5 cellular contexts compared by ENCODE assay signal in the genomic region with DNA sequence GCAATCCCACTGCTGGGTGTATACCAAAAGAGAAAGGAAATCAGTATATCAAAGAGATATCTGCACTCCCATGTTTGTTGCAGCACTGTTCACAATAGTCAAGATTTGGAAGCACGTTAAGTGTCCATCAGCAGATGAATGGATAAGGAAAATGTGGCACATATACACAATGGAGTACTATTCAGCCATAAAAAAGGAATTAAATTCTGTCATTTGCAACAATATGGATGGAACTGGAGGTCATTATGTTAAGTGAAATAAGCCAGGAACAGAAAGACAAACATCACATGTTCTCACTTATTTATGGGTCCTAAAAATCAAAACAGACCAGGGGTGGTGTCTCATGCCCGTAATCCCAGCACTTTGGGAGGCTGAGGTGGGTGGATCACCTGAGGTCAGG. TPM values are rescaled to one million over a fixed set of nuclear protein-coding genes. Genes with fewer than 3 reads are reported as not detected.
A peak's percentile ranks its signal among the peaks of the same experiment; 100 is the strongest.
DNase-seq lines count a peak whose midpoint lies in the region; ATAC-seq, FAIRE-seq and TF ChIP-seq lines count a peak whose summit lies in the region.
"Not testable (repeated sequence)": the region's sequence is repeated elsewhere in the genome, so short reads cannot be mapped to it uniquely, and the experiment has no call there.
"Had no signal": no experiment of that assay in that cellular context is flagged by ENCODE, and none has a peak within 500 bp of the region (broad histone marks: within the 10 kb centered on the region; RNA-seq: fewer than 3 reads in every experiment).

No MANE protein-coding gene starts in this region.

- H3K27me3 Mint-ChIP-seq in neural progenitor cell (ENCODE audit: insufficient read depth, low read depth) = not testable (repeated sequence)

- not testable (repeated sequence) for H3K4me3 Mint-ChIP-seq in neural progenitor cell

- not testable (repeated sequence) for FAIRE-seq in K562 (lab: Jason Lieb, UNC)

- not testable (repeated sequence) for BruUV-seq in K562 (replicated peaks; lab: Mats Ljungman, UMichigan)

- H3K27ac ChIP-seq in HEK293 (ENCODE audit: extremely low read depth, low read depth, low read length); K562 (ENCODE audit: extremely low read depth, low read depth, low read length); neural progenitor cell: not testable (repeated sequence)

- H3K27me3 ChIP-seq in K562 (ENCODE audit: control insufficient read depth in 2 of 2, insufficient read depth in 2 of 2, low read length in 2 of 2); neural progenitor cell: not testable (repeated sequence)

- not testable (repeated sequence) for H3K4me3 ChIP-seq in HEK293 (ENCODE audit: low read depth, low read length); K562; neural progenitor cell

- not testable (repeated sequence) for TF ChIP-seq RAD21 in K562 (CRISPR knock-in tag; conservative IDR thresholded peaks at IDR 0.05 in 1 of 2, IDR thresholded peaks at IDR 0.05 in 1 of 2)

- not testable (repeated sequence) for H4K20me1 ChIP-seq in K562 (replicated peaks; ENCODE audit: control insufficient read depth, insufficient read depth, low read length); neural progenitor cell (ENCODE audit: low read depth)

- intact Hi-C loops in K562 (cut with micrococcal nuclease) = not testable (repeated sequence)

- not testable (repeated sequence) for H2AFZ ChIP-seq in K562 (ENCODE audit: low read depth, low read length); neural progenitor cell (replicated peaks)

- not testable (repeated sequence) for TF ChIP-seq CTCF in HEK293 (tag by site-specific recombination; IDR thresholded peaks at IDR 0.05); K562 (IDR thresholded peaks at IDR 0.05 in 2 of 3, conservative IDR thresholded peaks at IDR 0.05 in 1 of 3; ENCODE audit: insufficient read depth in 2 of 3, low read depth in 1 of 3, low read length in 3 of 3); neural progenitor cell (IDR thresholded peaks at IDR 0.05)

- H3K9me3 ChIP-seq in HEK293 (ENCODE audit: control insufficient read depth, insufficient read depth, low read depth, low read length); K562 (replicated peaks; ENCODE audit: control insufficient read depth, insufficient read depth, low read depth, low read length); neural progenitor cell (ENCODE audit: low read depth): not testable (repeated sequence)

- TF ChIP-seq POLR2A in K562 (conservative IDR thresholded peaks at IDR 0.05) = not testable (repeated sequence)

- not testable (repeated sequence) for H3K9me3 Mint-ChIP-seq in neural progenitor cell

- TF ChIP-seq EP300 in K562 (IDR thresholded peaks at IDR 0.05; ENCODE audit: low read length) = not testable (repeated sequence)

- not testable (repeated sequence) for H3K4me1 ChIP-seq in HEK293 (ENCODE audit: control insufficient read depth, insufficient read depth, low read length); K562 (replicated peaks in 1 of 2; ENCODE audit: control insufficient read depth in 2 of 2, insufficient read depth in 2 of 2, low read length in 2 of 2); neural progenitor cell

- H3K27ac Mint-ChIP-seq in neural progenitor cell = peak overlapping the region; percentile 57

- H3K79me2 ChIP-seq in K562 (ENCODE audit: control insufficient read depth, insufficient read depth, low read length); neural progenitor cell (ENCODE audit: low read depth): not testable (repeated sequence)

- not testable (repeated sequence) for H3F3A ChIP-seq in neural progenitor cell (ENCODE audit: low read depth)

- H3K4me2 ChIP-seq in K562 (ENCODE audit: insufficient read depth, low read length); neural progenitor cell: not testable (repeated sequence)

- not testable (repeated sequence) for H3K9ac ChIP-seq in K562 (ENCODE audit: insufficient read depth in 1 of 2, low read depth in 2 of 2, low read length in 2 of 2); neural progenitor cell

- in situ Hi-C loops in K562 (cut with MboI) = not testable (repeated sequence)

- H3K36me3 Mint-ChIP-seq in neural progenitor cell = not testable (repeated sequence)

- H3K4me1 Mint-ChIP-seq in neural progenitor cell = not testable (repeated sequence)

- ATAC-seq in K562 = not testable (repeated sequence)

- H3K9me1 ChIP-seq in K562 (ENCODE audit: control insufficient read depth, insufficient read depth, low read length) = not testable (repeated sequence)

- not testable (repeated sequence) for H3K36me3 ChIP-seq in HEK293 (ENCODE audit: control insufficient read depth in 2 of 2, insufficient read depth in 1 of 2, low read length in 2 of 2); K562 (ENCODE audit: control insufficient read depth, insufficient read depth, low read length); neural progenitor cell

- POLR2A ChIA-PET in HEK293 (lab: Yijun Ruan, JAX) (interaction anchor here (1.0 kb wide), 1 partner anchor 20 kb away, joined by 6 read pairs; no protein-coding TSS in a partner anchor), K562 (lab: Yijun Ruan, JAX) (interaction anchor here (0.7 to 1.5 kb wide), 2 partner anchors 11 to 67 kb away, joined by 3 read pairs; no protein-coding TSS in a partner anchor)

- CTCF ChIA-PET in HEK293 (lab: Yijun Ruan, JAX) = interaction anchor here (0.6 to 3.1 kb wide), 2 partner anchors 11 to 45 kb away, joined by 3 to 14 read pairs; no protein-coding TSS in a partner anchor
- CTCF ChIA-PET in K562 (lab: Yijun Ruan, JAX; ENCODE audit: low intra/inter-chr PET ratio) = not testable (repeated sequence)

- WGBS in K562 (ENCODE audit: insufficient coverage, low coverage, missing lambda C conversion rate) = 41% methylated on average over 2 of the region's 2 CpGs

- DNase-seq in K562 (ENCODE audit: extremely low read depth in 1 of 4, low spot score in 3 of 4); neural progenitor cell (ENCODE audit: low spot score): not testable (repeated sequence)

RNA-seq across cellular contexts. Expression of a gene that starts 15.9 kb away (rescaled TPM):
- total RNA-seq in K562 (2011; cell fraction: chromatin; rRNA removed; ENCODE audit: low replicate concordance) = 7.1 and 27.9 TPM in 2 replicates
- total RNA-seq in K562 (2011; cell fraction: nucleolus; rRNA removed) = 73.0 and 77.4 TPM in 2 replicates
- total RNA-seq in K562 (2011; cell fraction: nucleoplasm; rRNA removed) = 47.4 and 60.5 TPM in 2 replicates
- total RNA-seq in K562 (2014; rRNA removed) (41.3 and 45.1 TPM in 2 replicates), K562 (2014; rRNA removed; fragmentation: Illumina TruSeq; extraction: Trizol) (1.8 and 3.7 TPM in 2 replicates), K562 (2015; rRNA removed; fragmentation: Illumina TruSeq; extraction: Trizol) (34.2 and 40.0 TPM in 2 replicates), K562 (2021) (92.1 and 94.2 TPM in 2 replicates), neural progenitor cell (ENCODE audit: low replicate concordance) (16.8 and 133 TPM in 2 replicates)
- polyA plus RNA-seq in K562 (2011; rRNA removed) (27.1 and 62.3 TPM in 2 replicates), K562 (2014; fragmentation: Illumina TruSeq; extraction: Trizol) (8.6 and 59.7 TPM in 2 replicates), K562 (2014; fragmentation: Nextera tagmentation; extraction: Ambion mirVana) (10 to 100 TPM; 12.6 to 36.4 TPM), K562 (2014; rRNA removed) (120 and 141 TPM in 2 replicates)
- 209 and 283 TPM in 2 replicates for polyA plus RNA-seq in K562 (2011; cell fraction: cytosol; rRNA removed)
- 63.1 and 75.1 TPM in 2 replicates for polyA plus RNA-seq in K562 (2011; cell fraction: nucleus; rRNA removed)
- polyA plus RNA-seq in K562 (2012) = 123 and 131 TPM in 2 replicates
- 6.0 and 10.0 TPM in 2 replicates for polyA minus RNA-seq in K562 (2011; rRNA and poly(A)+ RNA removed)
- polyA minus RNA-seq in K562 (2011; cell fraction: cytosol; rRNA and poly(A)+ RNA removed) = 11.5 and 13.6 TPM in 2 replicates
- 12.2 and 13.9 TPM in 2 replicates for polyA minus RNA-seq in K562 (2011; cell fraction: nucleus; rRNA and poly(A)+ RNA removed)

RNA-seq across cellular contexts. Expression of a gene that starts 16.9 kb away (rescaled TPM):
- 114 and 195 TPM in 2 replicates for total RNA-seq in K562 (2011; cell fraction: chromatin; rRNA removed; ENCODE audit: low replicate concordance)
- 338 and 376 TPM in 2 replicates for total RNA-seq in K562 (2011; cell fraction: nucleolus; rRNA removed)
- 298 TPM in 2 replicates for total RNA-seq in K562 (2011; cell fraction: nucleoplasm; rRNA removed)
- total RNA-seq in K562 (2014; rRNA removed) (211 and 255 TPM in 2 replicates), K562 (2014; rRNA removed; fragmentation: Illumina TruSeq; extraction: Trizol) (226 and 244 TPM in 2 replicates), K562 (2015; rRNA removed; fragmentation: Illumina TruSeq; extraction: Trizol) (290 and 294 TPM in 2 replicates), K562 (2021) (243 and 253 TPM in 2 replicates), neural progenitor cell (ENCODE audit: low replicate concordance) (37.8 and 100 TPM in 2 replicates)
- polyA plus RNA-seq in K562 (2011; rRNA removed) (129 and 178 TPM in 2 replicates), K562 (2014; fragmentation: Illumina TruSeq; extraction: Trizol) (418 and 443 TPM in 2 replicates), K562 (2014; fragmentation: Nextera tagmentation; extraction: Ambion mirVana) (100 to 1,000 TPM; 429 to 436 TPM), K562 (2014; rRNA removed) (126 and 196 TPM in 2 replicates)
- polyA plus RNA-seq in K562 (2011; cell fraction: cytosol; rRNA removed) = 462 and 551 TPM in 2 replicates
- 206 and 232 TPM in 2 replicates for polyA plus RNA-seq in K562 (2011; cell fraction: nucleus; rRNA removed)
- 327 and 494 TPM in 2 replicates for polyA plus RNA-seq in K562 (2012)
- 153 and 212 TPM in 2 replicates for polyA minus RNA-seq in K562 (2011; rRNA and poly(A)+ RNA removed)
- 167 and 266 TPM in 2 replicates for polyA minus RNA-seq in K562 (2011; cell fraction: cytosol; rRNA and poly(A)+ RNA removed)
- 51.4 and 83.0 TPM in 2 replicates for polyA minus RNA-seq in K562 (2011; cell fraction: nucleus; rRNA and poly(A)+ RNA removed)

RNA-seq across cellular contexts. Expression of a gene that starts 17.4 kb away (rescaled TPM):
- 0.95 and 1.8 TPM in 2 replicates for total RNA-seq in K562 (2011; cell fraction: chromatin; rRNA removed; ENCODE audit: low replicate concordance)
- 0.67 and 0.92 TPM in 2 replicates for total RNA-seq in K562 (2011; cell fraction: nucleolus; rRNA removed)
- total RNA-seq in K562 (2011; cell fraction: nucleoplasm; rRNA removed) = 0.66 and 1.1 TPM in 2 replicates
- total RNA-seq in K562 (2014; rRNA removed) = 0.04 and 0.05 TPM in 2 replicates
- total RNA-seq in K562 (2014; rRNA removed; fragmentation: Illumina TruSeq; extraction: Trizol) = not detected in 2 replicates
- 0.14 TPM in 1 of 2 replicates, not detected in the other for total RNA-seq in K562 (2015; rRNA removed; fragmentation: Illumina TruSeq; extraction: Trizol)
- total RNA-seq in K562 (2021) = 0.22 and 0.60 TPM in 2 replicates
- 0.08 and 0.12 TPM in 2 replicates for polyA plus RNA-seq in K562 (2011; rRNA removed)
- polyA plus RNA-seq in K562 (2011; cell fraction: cytosol; rRNA removed) = 0.13 and 0.18 TPM in 2 replicates
- 0.59 and 0.64 TPM in 2 replicates for polyA plus RNA-seq in K562 (2011; cell fraction: nucleus; rRNA removed)
- polyA plus RNA-seq in K562 (2012) = 0.16 and 0.29 TPM in 2 replicates
- polyA plus RNA-seq in K562 (2014; fragmentation: Illumina TruSeq; extraction: Trizol) = 0.15 and 0.18 TPM in 2 replicates
- polyA plus RNA-seq in K562 (2014; fragmentation: Nextera tagmentation; extraction: Ambion mirVana) = not detected
- 0.11 and 0.41 TPM in 2 replicates for polyA plus RNA-seq in K562 (2014; rRNA removed)
- polyA minus RNA-seq in K562 (2011; rRNA and poly(A)+ RNA removed) = 0.09 TPM in 1 of 2 replicates, not detected in the other
- not detected in 2 replicates for polyA minus RNA-seq in K562 (2011; cell fraction: cytosol; rRNA and poly(A)+ RNA removed)
- polyA minus RNA-seq in K562 (2011; cell fraction: nucleus; rRNA and poly(A)+ RNA removed) = 0.13 TPM in 1 of 2 replicates, not detected in the other
- 3.9 and 10.2 TPM in 2 replicates for total RNA-seq in neural progenitor cell (ENCODE audit: low replicate concordance)
- polyA plus RNA-seq: CD14-positive monocyte had no signal

RNA-seq across cellular contexts. Expression of a gene that starts 20.6 kb away (rescaled TPM):
- total RNA-seq in K562 (2011; cell fraction: chromatin; rRNA removed; ENCODE audit: low replicate concordance) = 42.6 and 72.0 TPM in 2 replicates
- total RNA-seq in K562 (2011; cell fraction: nucleolus; rRNA removed) = 92.6 and 100 TPM in 2 replicates
- 93.1 and 101 TPM in 2 replicates for total RNA-seq in K562 (2011; cell fraction: nucleoplasm; rRNA removed)
- 59.2 and 68.1 TPM in 2 replicates for total RNA-seq in K562 (2014; rRNA removed)
- 52.2 and 58.7 TPM in 2 replicates for total RNA-seq in K562 (2014; rRNA removed; fragmentation: Illumina TruSeq; extraction: Trizol)
- total RNA-seq in K562 (2015; rRNA removed; fragmentation: Illumina TruSeq; extraction: Trizol) = 62.7 and 64.0 TPM in 2 replicates
- total RNA-seq in K562 (2021) = 46.5 and 50.0 TPM in 2 replicates
- 88.3 and 91.9 TPM in 2 replicates for polyA plus RNA-seq in K562 (2011; rRNA removed)
- polyA plus RNA-seq in K562 (2011; cell fraction: cytosol; rRNA removed) = 161 TPM in 2 replicates
- polyA plus RNA-seq in K562 (2011; cell fraction: nucleus; rRNA removed) = 30.6 and 31.3 TPM in 2 replicates
- polyA plus RNA-seq in K562 (2012) = 55.7 and 78.0 TPM in 2 replicates
- polyA plus RNA-seq in K562 (2014; fragmentation: Illumina TruSeq; extraction: Trizol) = 86.2 and 96.6 TPM in 2 replicates
- 100 to 1,000 TPM; 103 to 132 TPM for polyA plus RNA-seq in K562 (2014; fragmentation: Nextera tagmentation; extraction: Ambion mirVana)
- polyA plus RNA-seq in K562 (2014; rRNA removed) = 91.7 and 99.4 TPM in 2 replicates
- polyA minus RNA-seq in K562 (2011; rRNA and poly(A)+ RNA removed) = 36.3 and 45.8 TPM in 2 replicates
- polyA minus RNA-seq in K562 (2011; cell fraction: cytosol; rRNA and poly(A)+ RNA removed) = 23.1 and 29.2 TPM in 2 replicates
- polyA minus RNA-seq in K562 (2011; cell fraction: nucleus; rRNA and poly(A)+ RNA removed) = 8.1 and 9.3 TPM in 2 replicates
- total RNA-seq in neural progenitor cell (ENCODE audit: low replicate concordance) = 14.4 and 29.0 TPM in 2 replicates

RNA-seq across cellular contexts. Expression of a gene that starts 28.6 kb away (rescaled TPM):
- total RNA-seq in K562 (2011; cell fraction: chromatin; rRNA removed; ENCODE audit: low replicate concordance) = 5.1 and 11.1 TPM in 2 replicates
- 14.3 and 14.5 TPM in 2 replicates for total RNA-seq in K562 (2011; cell fraction: nucleolus; rRNA removed)
- 10.1 and 15.0 TPM in 2 replicates for total RNA-seq in K562 (2011; cell fraction: nucleoplasm; rRNA removed)
- total RNA-seq in K562 (2014; rRNA removed) = 2.5 and 2.6 TPM in 2 replicates
- 1.9 and 2.1 TPM in 2 replicates for total RNA-seq in K562 (2014; rRNA removed; fragmentation: Illumina TruSeq; extraction: Trizol)
- 3.3 and 3.7 TPM in 2 replicates for total RNA-seq in K562 (2015; rRNA removed; fragmentation: Illumina TruSeq; extraction: Trizol)
- 2.6 and 2.7 TPM in 2 replicates for total RNA-seq in K562 (2021)
- 9.3 and 14.1 TPM in 2 replicates for polyA plus RNA-seq in K562 (2011; rRNA removed)
- 12.2 and 13.8 TPM in 2 replicates for polyA plus RNA-seq in K562 (2011; cell fraction: cytosol; rRNA removed)
- polyA plus RNA-seq in K562 (2011; cell fraction: nucleus; rRNA removed) = 9.8 and 11.9 TPM in 2 replicates
- polyA plus RNA-seq in K562 (2012) = 3.3 and 4.8 TPM in 2 replicates
- polyA plus RNA-seq in K562 (2014; fragmentation: Illumina TruSeq; extraction: Trizol) = 3.0 and 3.5 TPM in 2 replicates
- polyA plus RNA-seq in K562 (2014; fragmentation: Nextera tagmentation; extraction: Ambion mirVana) = 1 to 10 TPM; 3.7 TPM
- polyA plus RNA-seq in K562 (2014; rRNA removed) = 2.8 and 5.3 TPM in 2 replicates
- 5.8 and 6.6 TPM in 2 replicates for polyA minus RNA-seq in K562 (2011; rRNA and poly(A)+ RNA removed)
- polyA minus RNA-seq in K562 (2011; cell fraction: cytosol; rRNA and poly(A)+ RNA removed) = 8.0 and 16.9 TPM in 2 replicates
- 3.9 and 4.4 TPM in 2 replicates for polyA minus RNA-seq in K562 (2011; cell fraction: nucleus; rRNA and poly(A)+ RNA removed)
- 0.34 and 0.65 TPM in 2 replicates for total RNA-seq in neural progenitor cell (ENCODE audit: low replicate concordance)
- total RNA-seq: B cell had no signal
- polyA plus RNA-seq: CD14-positive monocyte had no signal
